1 cellular context compared by ENCODE assay signal in genomic region chr1:207797229-207797973, GRCh38.
TF ChIP-seq lines count a peak whose summit lies in the region.

No MANE protein-coding gene starts in this region.

TF ChIP-seq in K562, 482 proteins besides CTCF, POLR2A, EP300 and RAD21 (continued from another document and continues in another):
- no peak for TF ChIP-seq ZNF407 (IDR thresholded peaks at IDR 0.05; ENCODE audit: low read depth)
- no peak for TF ChIP-seq CREBBP (IDR thresholded peaks at IDR 0.05; ENCODE audit: low read depth, low read length)
- TF ChIP-seq KHSRP (IDR thresholded peaks at IDR 0.05) = peak; percentile 5; the same call in 1 of the 2 replicates
- peak; percentile 76 for TF ChIP-seq SMC3 (conservative IDR thresholded peaks at IDR 0.05; ENCODE audit: insufficient read depth, low read depth, low read length)
- no peak for TF ChIP-seq ZBTB9 (CRISPR knock-in tag; IDR thresholded peaks at IDR 0.05)
- TF ChIP-seq, protein P1, sequence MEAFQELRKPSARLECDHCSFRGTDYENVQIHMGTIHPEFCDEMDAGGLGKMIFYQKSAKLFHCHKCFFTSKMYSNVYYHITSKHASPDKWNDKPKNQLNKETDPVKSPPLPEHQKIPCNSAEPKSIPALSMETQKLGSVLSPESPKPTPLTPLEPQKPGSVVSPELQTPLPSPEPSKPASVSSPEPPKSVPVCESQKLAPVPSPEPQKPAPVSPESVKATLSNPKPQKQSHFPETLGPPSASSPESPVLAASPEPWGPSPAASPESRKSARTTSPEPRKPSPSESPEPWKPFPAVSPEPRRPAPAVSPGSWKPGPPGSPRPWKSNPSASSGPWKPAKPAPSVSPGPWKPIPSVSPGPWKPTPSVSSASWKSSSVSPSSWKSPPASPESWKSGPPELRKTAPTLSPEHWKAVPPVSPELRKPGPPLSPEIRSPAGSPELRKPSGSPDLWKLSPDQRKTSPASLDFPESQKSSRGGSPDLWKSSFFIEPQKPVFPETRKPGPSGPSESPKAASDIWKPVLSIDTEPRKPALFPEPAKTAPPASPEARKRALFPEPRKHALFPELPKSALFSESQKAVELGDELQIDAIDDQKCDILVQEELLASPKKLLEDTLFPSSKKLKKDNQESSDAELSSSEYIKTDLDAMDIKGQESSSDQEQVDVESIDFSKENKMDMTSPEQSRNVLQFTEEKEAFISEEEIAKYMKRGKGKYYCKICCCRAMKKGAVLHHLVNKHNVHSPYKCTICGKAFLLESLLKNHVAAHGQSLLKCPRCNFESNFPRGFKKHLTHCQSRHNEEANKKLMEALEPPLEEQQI (IDR thresholded peaks at IDR 0.05) = peak; percentile 41; the same call in 1 of the 2 replicates
- TF ChIP-seq ETS2 (tag; IDR thresholded peaks at IDR 0.05; ENCODE audit: borderline replicate concordance, poor library complexity, severe bottlenecking) = no peak
- TF ChIP-seq ZNF197 (CRISPR knock-in tag; IDR thresholded peaks at IDR 0.05; ENCODE audit: low read depth) = no peak
- TF ChIP-seq BRD9 (IDR thresholded peaks at IDR 0.05; ENCODE audit: low read depth, partially characterized antibody) = peak; percentile 68
- no peak for TF ChIP-seq ARID2 (IDR thresholded peaks at IDR 0.05)
- TF ChIP-seq ARID4B (CRISPR knock-in tag; IDR thresholded peaks at IDR 0.05) = 0 out of 2 replicates have a peak, but pooled peaks have one; percentile 22
- TF ChIP-seq, protein P2, sequence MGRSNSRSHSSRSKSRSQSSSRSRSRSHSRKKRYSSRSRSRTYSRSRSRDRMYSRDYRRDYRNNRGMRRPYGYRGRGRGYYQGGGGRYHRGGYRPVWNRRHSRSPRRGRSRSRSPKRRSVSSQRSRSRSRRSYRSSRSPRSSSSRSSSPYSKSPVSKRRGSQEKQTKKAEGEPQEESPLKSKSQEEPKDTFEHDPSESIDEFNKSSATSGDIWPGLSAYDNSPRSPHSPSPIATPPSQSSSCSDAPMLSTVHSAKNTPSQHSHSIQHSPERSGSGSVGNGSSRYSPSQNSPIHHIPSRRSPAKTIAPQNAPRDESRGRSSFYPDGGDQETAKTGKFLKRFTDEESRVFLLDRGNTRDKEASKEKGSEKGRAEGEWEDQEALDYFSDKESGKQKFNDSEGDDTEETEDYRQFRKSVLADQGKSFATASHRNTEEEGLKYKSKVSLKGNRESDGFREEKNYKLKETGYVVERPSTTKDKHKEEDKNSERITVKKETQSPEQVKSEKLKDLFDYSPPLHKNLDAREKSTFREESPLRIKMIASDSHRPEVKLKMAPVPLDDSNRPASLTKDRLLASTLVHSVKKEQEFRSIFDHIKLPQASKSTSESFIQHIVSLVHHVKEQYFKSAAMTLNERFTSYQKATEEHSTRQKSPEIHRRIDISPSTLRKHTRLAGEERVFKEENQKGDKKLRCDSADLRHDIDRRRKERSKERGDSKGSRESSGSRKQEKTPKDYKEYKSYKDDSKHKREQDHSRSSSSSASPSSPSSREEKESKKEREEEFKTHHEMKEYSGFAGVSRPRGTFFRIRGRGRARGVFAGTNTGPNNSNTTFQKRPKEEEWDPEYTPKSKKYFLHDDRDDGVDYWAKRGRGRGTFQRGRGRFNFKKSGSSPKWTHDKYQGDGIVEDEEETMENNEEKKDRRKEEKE (IDR thresholded peaks at IDR 0.05; ENCODE audit: borderline replicate concordance in 1 of 2, control insufficient read depth in 1 of 2, low read depth in 2 of 2, low read length in 1 of 2) = 0 out of 4 replicates have a peak, but pooled peaks of 1 of the 2 experiments have one; percentile 15
- TF ChIP-seq, protein P3, sequence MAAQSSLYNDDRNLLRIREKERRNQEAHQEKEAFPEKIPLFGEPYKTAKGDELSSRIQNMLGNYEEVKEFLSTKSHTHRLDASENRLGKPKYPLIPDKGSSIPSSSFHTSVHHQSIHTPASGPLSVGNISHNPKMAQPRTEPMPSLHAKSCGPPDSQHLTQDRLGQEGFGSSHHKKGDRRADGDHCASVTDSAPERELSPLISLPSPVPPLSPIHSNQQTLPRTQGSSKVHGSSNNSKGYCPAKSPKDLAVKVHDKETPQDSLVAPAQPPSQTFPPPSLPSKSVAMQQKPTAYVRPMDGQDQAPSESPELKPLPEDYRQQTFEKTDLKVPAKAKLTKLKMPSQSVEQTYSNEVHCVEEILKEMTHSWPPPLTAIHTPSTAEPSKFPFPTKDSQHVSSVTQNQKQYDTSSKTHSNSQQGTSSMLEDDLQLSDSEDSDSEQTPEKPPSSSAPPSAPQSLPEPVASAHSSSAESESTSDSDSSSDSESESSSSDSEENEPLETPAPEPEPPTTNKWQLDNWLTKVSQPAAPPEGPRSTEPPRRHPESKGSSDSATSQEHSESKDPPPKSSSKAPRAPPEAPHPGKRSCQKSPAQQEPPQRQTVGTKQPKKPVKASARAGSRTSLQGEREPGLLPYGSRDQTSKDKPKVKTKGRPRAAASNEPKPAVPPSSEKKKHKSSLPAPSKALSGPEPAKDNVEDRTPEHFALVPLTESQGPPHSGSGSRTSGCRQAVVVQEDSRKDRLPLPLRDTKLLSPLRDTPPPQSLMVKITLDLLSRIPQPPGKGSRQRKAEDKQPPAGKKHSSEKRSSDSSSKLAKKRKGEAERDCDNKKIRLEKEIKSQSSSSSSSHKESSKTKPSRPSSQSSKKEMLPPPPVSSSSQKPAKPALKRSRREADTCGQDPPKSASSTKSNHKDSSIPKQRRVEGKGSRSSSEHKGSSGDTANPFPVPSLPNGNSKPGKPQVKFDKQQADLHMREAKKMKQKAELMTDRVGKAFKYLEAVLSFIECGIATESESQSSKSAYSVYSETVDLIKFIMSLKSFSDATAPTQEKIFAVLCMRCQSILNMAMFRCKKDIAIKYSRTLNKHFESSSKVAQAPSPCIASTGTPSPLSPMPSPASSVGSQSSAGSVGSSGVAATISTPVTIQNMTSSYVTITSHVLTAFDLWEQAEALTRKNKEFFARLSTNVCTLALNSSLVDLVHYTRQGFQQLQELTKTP (IDR thresholded peaks at IDR 0.05; ENCODE audit: low read depth in 1 of 2, partially characterized antibody in 2 of 2) = peak in 1 of 2 experiments; percentile 11
- TF ChIP-seq CREM (IDR thresholded peaks at IDR 0.05; ENCODE audit: low read depth) = peak; percentile 46; the same call in 1 of the 2 replicates
- no peak for TF ChIP-seq BDP1 (IDR thresholded peaks at IDR 0.05; ENCODE audit: insufficient read depth, insufficient read length)
- no peak for TF ChIP-seq HNRNPUL1 (IDR thresholded peaks at IDR 0.05; ENCODE audit: low read length)
- TF ChIP-seq E2F3 (CRISPR knock-in tag; IDR thresholded peaks at IDR 0.05) = no peak
- TF ChIP-seq ZNF24 (IDR thresholded peaks at IDR 0.05) = no peak
- peak; percentile 52 for TF ChIP-seq SMARCA4 (IDR thresholded peaks at IDR 0.05)
- 0 out of 4 replicates have a peak, but pooled peaks of 1 of the 2 experiments have one; percentile 8 for TF ChIP-seq TRIM24 (IDR thresholded peaks at IDR 0.05)
- TF ChIP-seq SUPT5H (IDR thresholded peaks at IDR 0.05) = 0 out of 2 replicates have a peak, but pooled peaks have one; percentile 25
- TF ChIP-seq MCM7 (IDR thresholded peaks at IDR 0.05) = no peak
- no peak for TF ChIP-seq RBM25 (IDR thresholded peaks at IDR 0.05; ENCODE audit: low read depth, low read length, severe bottlenecking)
- TF ChIP-seq SMARCA5 (IDR thresholded peaks at IDR 0.05) = no peak
- peak in 1 of 2 experiments; percentile 71; a peak in 1 of 4 replicates for TF ChIP-seq ARNT (IDR thresholded peaks at IDR 0.05)
- no peak for TF ChIP-seq SNIP1 (IDR thresholded peaks at IDR 0.05; ENCODE audit: low read depth)
- TF ChIP-seq CBX5 (IDR thresholded peaks at IDR 0.05; ENCODE audit: borderline replicate concordance, low read depth) = no peak
- TF ChIP-seq ZNF707 (CRISPR knock-in tag; conservative IDR thresholded peaks at IDR 0.05) = no peak
- TF ChIP-seq MAFK (IDR thresholded peaks at IDR 0.05; ENCODE audit: low read length) = no peak
- no peak for TF ChIP-seq FOXK1 (CRISPR knock-in tag; IDR thresholded peaks at IDR 0.05; ENCODE audit: borderline replicate concordance)
- TF ChIP-seq, protein P4, sequence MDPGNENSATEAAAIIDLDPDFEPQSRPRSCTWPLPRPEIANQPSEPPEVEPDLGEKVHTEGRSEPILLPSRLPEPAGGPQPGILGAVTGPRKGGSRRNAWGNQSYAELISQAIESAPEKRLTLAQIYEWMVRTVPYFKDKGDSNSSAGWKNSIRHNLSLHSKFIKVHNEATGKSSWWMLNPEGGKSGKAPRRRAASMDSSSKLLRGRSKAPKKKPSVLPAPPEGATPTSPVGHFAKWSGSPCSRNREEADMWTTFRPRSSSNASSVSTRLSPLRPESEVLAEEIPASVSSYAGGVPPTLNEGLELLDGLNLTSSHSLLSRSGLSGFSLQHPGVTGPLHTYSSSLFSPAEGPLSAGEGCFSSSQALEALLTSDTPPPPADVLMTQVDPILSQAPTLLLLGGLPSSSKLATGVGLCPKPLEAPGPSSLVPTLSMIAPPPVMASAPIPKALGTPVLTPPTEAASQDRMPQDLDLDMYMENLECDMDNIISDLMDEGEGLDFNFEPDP (CRISPR knock-in tag; IDR thresholded peaks at IDR 0.05) = no peak
